Comparison of ENCODE assay signal across 17 cellular contexts in the genomic region with DNA sequence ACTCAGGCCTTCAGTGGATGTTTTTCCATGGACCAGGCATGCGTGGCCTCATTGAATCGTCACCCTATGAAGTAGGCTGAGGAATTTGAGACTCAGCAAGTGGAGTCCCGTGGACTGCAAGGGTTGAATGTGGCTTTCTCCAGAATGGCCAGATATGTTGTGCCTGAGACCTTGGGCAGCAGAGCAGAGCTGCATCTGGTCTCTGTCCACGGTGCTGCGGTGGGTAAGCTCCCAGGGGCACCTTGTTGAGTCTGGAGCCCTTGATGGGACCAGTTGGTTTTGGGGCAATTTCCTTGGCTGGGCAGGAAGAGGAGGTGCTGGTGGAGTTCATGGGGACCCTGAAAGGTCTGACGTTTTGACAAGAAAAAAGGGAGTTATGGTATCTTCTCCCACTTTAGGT.
DNase-seq lines count a peak whose midpoint lies in the region; ATAC-seq and TF ChIP-seq lines count a peak whose summit lies in the region.
"Had no signal": no experiment of that assay in that cellular context is flagged by ENCODE, and none has a peak within 500 bp of the region (broad histone marks: within the 10 kb centered on the region; RNA-seq: fewer than 3 reads in every experiment).

No MANE protein-coding gene starts in this region.

- no peak for ATAC-seq in GM23338
- no peak for ATAC-seq in GM21528 (IDR thresholded peaks at IDR 0.05; ENCODE audit: low FRiP score, unreplicated experiment)
- ATAC-seq: A549; CD8-positive, alpha-beta T cell had no signal

- H3F3A ChIP-seq in GM23338 (replicated peaks; ENCODE audit: low read depth) = no peaks in the 10 kb centered on the region

- no peaks in the 10 kb centered on the region for H3K36me3 ChIP-seq in GM23338 (ENCODE audit: insufficient read depth)
- no peaks in the 10 kb centered on the region for H3K36me3 ChIP-seq in thyroid gland
- H3K36me3 ChIP-seq: BLaER1 treated with 17β-estradiol and CSF1 and Interleukin-3, amounts not matched to agents 10 nM and 100 nM had no signal

- no peaks in the 10 kb centered on the region for H4K20me1 ChIP-seq in GM23338 (replicated peaks; ENCODE audit: insufficient read depth)
- H4K20me1 ChIP-seq: BLaER1 treated with 17β-estradiol and CSF1 and Interleukin-3, amounts not matched to agents 10 nM and 100 nM had no signal

- no peak for TF ChIP-seq CTCF in GM23338 (conservative IDR thresholded peaks at IDR 0.05; ENCODE audit: low read depth in 2 of 2)
- no peak for TF ChIP-seq CTCF in thyroid gland (IDR thresholded peaks at IDR 0.05)

- H2AFZ ChIP-seq in GM23338 = no peak overlapping the region

- peaks cover 8% of the 10 kb centered on the region for H3K4me1 Mint-ChIP-seq in GM23338
- H3K4me1 Mint-ChIP-seq: B cell had no signal

- H3K9me2 ChIP-seq in GM23338 (ENCODE audit: insufficient read depth) = no peaks in the 10 kb centered on the region

- no peaks in the 10 kb centered on the region for H3K9me3 ChIP-seq in thyroid gland
- H3K9me3 ChIP-seq: A549, Caco-2 had no signal

- intact Hi-C loops in thyroid gland (cut with DNase I) = no loop called here

- WGBS in thyroid gland, 2 donors = 52 to 53% methylated on average over 6 of the region's 6 CpGs

- TF ChIP-seq EP300 in Ishikawa (IDR thresholded peaks at IDR 0.05; ENCODE audit: borderline replicate concordance) = no peak

- TF ChIP-seq POLR2A in thyroid gland (IDR thresholded peaks at IDR 0.05) = no peak

- no peak for DNase-seq in GM23338 (ENCODE audit: low spot score)
- DNase-seq in thyroid gland = peak; percentile 8 to 29
- DNase-seq in NCI-H524 treated with DMSO at 0.1 percent for 48 hours (lab: John Stamatoyannopoulos, UW) = no peak
- DNase-seq: AML-193; Caco-2; Calu3; CD4-positive, alpha-beta T cell; CD8-positive, alpha-beta T cell; DMS79 treated with DMSO at 0.1 percent for 48 hours; GF-D8 had no signal

- H3K27me3 ChIP-seq in GM23338 (ENCODE audit: insufficient read depth) (no peaks in the 10 kb centered on the region), thyroid gland (no peaks in the 10 kb centered on the region)
- H3K27me3 ChIP-seq: BLaER1 treated with 17β-estradiol and CSF1 and Interleukin-3, amounts not matched to agents 10 nM and 100 nM had no signal

- H3K79me2 ChIP-seq in GM23338 (replicated peaks; ENCODE audit: insufficient read depth) = no peaks in the 10 kb centered on the region

- H3K27ac Mint-ChIP-seq in GM23338 = peak overlapping the region; percentile 32; the same call in 1 of the 2 replicates
- H3K27ac Mint-ChIP-seq: B cell; CD4-positive, alpha-beta T cell; CD8-positive, alpha-beta T cell had no signal

- H3K27me3 Mint-ChIP-seq in GM23338 (ENCODE audit: insufficient read depth, low read depth, poor library complexity) = peaks cover 4% of the 10 kb centered on the region
- H3K27me3 Mint-ChIP-seq: B cell had no signal

- H3K36me3 Mint-ChIP-seq in GM23338 (ENCODE audit: low read depth) = no peaks in the 10 kb centered on the region; the same call in 2 of the 3 replicates
- H3K36me3 Mint-ChIP-seq: CD8-positive, alpha-beta T cell had no signal

- H3K4me3 ChIP-seq in GM23338 (no peak overlapping the region), thyroid gland (replicated peaks in 1 of 3) (no peak overlapping the region)
- H3K4me3 ChIP-seq: A549; BLaER1 treated with 17β-estradiol and CSF1 and Interleukin-3, amounts not matched to agents 10 nM and 100 nM had no signal

- H3K9me3 Mint-ChIP-seq in GM23338 = no peaks in the 10 kb centered on the region; the same call in 2 of the 3 replicates
- H3K9me3 Mint-ChIP-seq: CD8-positive, alpha-beta T cell had no signal

- H3K4me2 ChIP-seq in GM23338 = no peak overlapping the region
- H3K4me2 ChIP-seq: A549; BLaER1 treated with 17β-estradiol and CSF1 and Interleukin-3, amounts not matched to agents 10 nM and 100 nM had no signal

- H3K27ac ChIP-seq in GM23338 (ENCODE audit: low read depth) = no peak overlapping the region
- H3K27ac ChIP-seq in thyroid gland = no peak overlapping the region
- H3K27ac ChIP-seq: 22Rv1; A549; BLaER1 treated with 17β-estradiol and CSF1 and Interleukin-3, amounts not matched to agents 10 nM and 100 nM; C4-2B had no signal

- H3K4me1 ChIP-seq in GM23338 (ENCODE audit: insufficient read depth) (peaks cover 5% of the 10 kb centered on the region; the same call in 1 of the 2 replicates), thyroid gland (no peaks in the 10 kb centered on the region)
- H3K4me1 ChIP-seq: A549; BLaER1 treated with 17β-estradiol and CSF1 and Interleukin-3, amounts not matched to agents 10 nM and 100 nM; Caco-2 had no signal

- no peak overlapping the region for H3K4me3 Mint-ChIP-seq in GM23338
- H3K4me3 Mint-ChIP-seq: B cell; CD4-positive, alpha-beta T cell; CD8-positive, alpha-beta T cell had no signal

- TF ChIP-seq RAD21 in Ishikawa (IDR thresholded peaks at IDR 0.05; ENCODE audit: low read depth) = no peak

TF ChIP-seq in GM23338, 12 proteins besides CTCF, POLR2A, EP300 and RAD21:
- no peak for TF ChIP-seq EZH2 (IDR thresholded peaks at IDR 0.05; ENCODE audit: low read depth, unreplicated experiment)
- TF ChIP-seq EZH2phosphoT487 (IDR thresholded peaks at IDR 0.05; ENCODE audit: unreplicated experiment) = no peak
- no peak for TF ChIP-seq ZNF114 (CRISPR knock-in tag; IDR thresholded peaks at IDR 0.05)
- TF ChIP-seq ZNF331 (CRISPR knock-in tag; IDR thresholded peaks at IDR 0.05; ENCODE audit: low read depth) = no peak
- no peak for TF ChIP-seq CREB1 (CRISPR knock-in tag; IDR thresholded peaks at IDR 0.05; ENCODE audit: low read depth)
- peak; percentile 44 for TF ChIP-seq REST (IDR thresholded peaks at IDR 0.05; ENCODE audit: unreplicated experiment)

TF ChIP-seq in Ishikawa, 13 proteins besides CTCF, POLR2A, EP300 and RAD21:
- TF ChIP-seq, protein P1, sequence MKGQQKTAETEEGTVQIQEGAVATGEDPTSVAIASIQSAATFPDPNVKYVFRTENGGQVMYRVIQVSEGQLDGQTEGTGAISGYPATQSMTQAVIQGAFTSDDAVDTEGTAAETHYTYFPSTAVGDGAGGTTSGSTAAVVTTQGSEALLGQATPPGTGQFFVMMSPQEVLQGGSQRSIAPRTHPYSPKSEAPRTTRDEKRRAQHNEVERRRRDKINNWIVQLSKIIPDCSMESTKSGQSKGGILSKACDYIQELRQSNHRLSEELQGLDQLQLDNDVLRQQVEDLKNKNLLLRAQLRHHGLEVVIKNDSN (IDR thresholded peaks at IDR 0.05) = no peak
- peak; percentile 54; the same call in 1 of the 2 replicates for TF ChIP-seq REST (IDR thresholded peaks at IDR 0.05; ENCODE audit: low read depth)

Comparison
In these comparisons a context has a peak if more than half of its experiments do, and no peak if none do; other contexts are left out.
1. DNase-seq: peak in thyroid gland (2 of 2); none in GM23338 (single experiment) and NCI-H524 treated with DMSO at 0.1 percent for 48 hours (single experiment).